20 cellular contexts compared by ENCODE assay signal in genomic region chr6:149888113-149888512, GRCh38. TPM values are rescaled to one million over a fixed set of nuclear protein-coding genes. Genes with fewer than 3 reads are reported as not detected.
DNase-seq lines count a peak whose midpoint lies in the region; ATAC-seq and TF ChIP-seq lines count a peak whose summit lies in the region.
"Had no signal": no experiment of that assay in that cellular context is flagged by ENCODE, and none has a peak within 500 bp of the region (broad histone marks: within the 10 kb centered on the region; RNA-seq: fewer than 3 reads in every experiment).

No MANE protein-coding gene starts in this region.

- H3K4me1 ChIP-seq in transverse colon = no peaks in the 10 kb centered on the region
- H3K4me1 ChIP-seq: Caco-2, HAP-1, spleen had no signal

- no peaks in the 10 kb centered on the region for H3K9me3 ChIP-seq in transverse colon
- H3K9me3 ChIP-seq: Caco-2, HAP-1, ovary, spleen had no signal

- peak; percentile 52 for DNase-seq in LoVo (ENCODE audit: low spot score)
- DNase-seq in choroid plexus epithelial cell (ENCODE audit: low read depth) = peak; percentile 27
- peak in 1 of 2 donors; percentile 18 for DNase-seq in left colon
- DNase-seq in transverse colon = peak; percentile 57
- DNase-seq in H7 = no peak
- DNase-seq in dorsolateral prefrontal cortex = no peak
- DNase-seq: activated B cell treated with CpG ODN at 0.5 μM for 24 hours; activated CD4-positive, alpha-beta T cell treated with anti-CD3 and anti-CD28 coated beads, Interleukin-2, amount 50 U/mL, for 4 hours; activated naive CD4-positive, alpha-beta T cell treated with anti-CD3 and anti-CD28 coated beads for 36 hours; C1 segment of cervical spinal cord; Caco-2; NCI-H510A treated with DMSO at 0.1 percent for 48 hours; spleen; SW 1271 had no signal

- ATAC-seq in left colon (peak; percentile 92), GM18907 (IDR thresholded peaks at IDR 0.05; ENCODE audit: unreplicated experiment) (no peak)

- WGBS in transverse colon (ENCODE audit: low coverage in 1 of 2), 2 donors = 50 to 88% methylated on average over 7 to 10 of the region's 10 CpGs

- H3K27ac ChIP-seq in transverse colon (no peak overlapping the region), dorsolateral prefrontal cortex (no peak overlapping the region)
- H3K27ac ChIP-seq: coronary artery, ovary, spleen had no signal

- TF ChIP-seq CTCF in choroid plexus epithelial cell (conservative IDR thresholded peaks at IDR 0.05; ENCODE audit: low read depth, low read length) = no peak
- no peak for TF ChIP-seq CTCF in transverse colon (IDR thresholded peaks at IDR 0.05)
- no peak for TF ChIP-seq CTCF in dorsolateral prefrontal cortex (IDR thresholded peaks at IDR 0.05 in 54 of 56, conservative IDR thresholded peaks at IDR 0.05 in 2 of 56; ENCODE audit: low read depth in 1 of 56, partially characterized antibody in 56 of 56)

- H3K36me3 ChIP-seq in transverse colon = no peaks in the 10 kb centered on the region
- no peaks in the 10 kb centered on the region for H3K36me3 ChIP-seq in H7 (replicated peaks; ENCODE audit: control insufficient read depth, insufficient read depth, low read length)
- H3K36me3 ChIP-seq: HAP-1, ovary, spleen had no signal

- H3K27me3 ChIP-seq in transverse colon (no peaks in the 10 kb centered on the region), H7 (ENCODE audit: control insufficient read depth, insufficient read depth, low read length) (peaks cover 4% of the 10 kb centered on the region; the same call in 1 of the 2 replicates), dorsolateral prefrontal cortex (no peaks in the 10 kb centered on the region)
- H3K27me3 ChIP-seq: ovary had no signal

- H3K4me3 ChIP-seq in choroid plexus epithelial cell (ENCODE audit: low read depth, low read length) (no peak overlapping the region), transverse colon (no peak overlapping the region), H7 (ENCODE audit: insufficient read depth, low read depth, low read length) (no peak overlapping the region), dorsolateral prefrontal cortex (no peak overlapping the region)
- H3K4me3 ChIP-seq: coronary artery, HAP-1, ovary, spleen had no signal

- intact Hi-C loops in left colon (cut with DNase I, micrococcal nuclease) = no loop called here
- intact Hi-C loops in transverse colon (cut with DNase I; ENCODE audit: low total_unique reads) = no loop called here
- intact Hi-C loops in dorsolateral prefrontal cortex (cut with DNase I) = no loop called here

- no peak for TF ChIP-seq POLR2A in transverse colon (IDR thresholded peaks at IDR 0.05)

- no peak for TF ChIP-seq EP300 in transverse colon (IDR thresholded peaks at IDR 0.05; ENCODE audit: low read depth)

- in situ Hi-C loops in transverse colon (cut with MboI; ENCODE audit: low pct_ligation_motif_present in 1 of 4, low pct_unique_long_range_greater_than_20kb in 1 of 4, low sequenced_read_pairs in 3 of 4) = no loop called here

RNA-seq across cellular contexts. Expression of gene RAET1E, which starts 9.8 kb away (rescaled TPM):
- total RNA-seq in left colon (under 1 TPM in 1 of 2 donors, not detected in 1; 0.61 TPM), transverse colon (not detected), dorsolateral prefrontal cortex (1 to 10 TPM in 2 of 120 experiments, under 1 TPM in 21, not detected in 97; 0.21 to 1.4 (median 0.52) TPM)
- total RNA-seq in H7 (2014; rRNA removed; shearing (Covaris generic)) = not detected in 2 replicates
- total RNA-seq: activated B cell treated with CpG ODN at 0.5 μM for 24 hours; activated naive CD4-positive, alpha-beta T cell treated with anti-CD3 and anti-CD28 coated beads for 36 hours; Caco-2; glomerular endothelial cell; mononuclear cell had no signal

RNA-seq across cellular contexts. Expression of gene LRP11, which starts 24.0 kb away (rescaled TPM):
- 10 to 100 TPM; 21.9 to 22.2 TPM for total RNA-seq in left colon
- total RNA-seq in transverse colon = 10 to 100 TPM in 3 of 4 donors, 1 to 10 TPM in 1; 2.2 to 50.5 (median 21.2) TPM
- 13.2 and 17.6 TPM in 2 replicates for total RNA-seq in H7 (2014; rRNA removed; shearing (Covaris generic))
- 10 to 100 TPM; 36.7 to 71.1 (median 58.3) TPM for total RNA-seq in dorsolateral prefrontal cortex

RNA-seq across cellular contexts. Expression of gene RAET1G, which starts 34.8 kb away (rescaled TPM):
- total RNA-seq in left colon (not detected), transverse colon (not detected), dorsolateral prefrontal cortex (1 to 10 TPM in 2 of 120 experiments, under 1 TPM in 15, not detected in 103; 0.42 to 1.3 (median 0.59) TPM)
- not detected in 2 replicates for total RNA-seq in H7 (2014; rRNA removed; shearing (Covaris generic))
- total RNA-seq: activated B cell treated with CpG ODN at 0.5 μM for 24 hours; activated naive CD4-positive, alpha-beta T cell treated with anti-CD3 and anti-CD28 coated beads for 36 hours; Caco-2; mononuclear cell had no signal

RNA-seq across cellular contexts. Expression of gene ULBP2, which starts 53.7 kb away (rescaled TPM):
- total RNA-seq in left colon = under 1 TPM in 1 of 2 donors, not detected in 1; 0.31 TPM
- total RNA-seq in transverse colon = not detected
- not detected in 2 replicates for total RNA-seq in H7 (2014; rRNA removed; shearing (Covaris generic))
- 1 to 10 TPM in 117 of 120 experiments, under 1 TPM in 3; 0.56 to 4.8 (median 2.4) TPM for total RNA-seq in dorsolateral prefrontal cortex
- total RNA-seq: spleen had no signal

Comparison
In these comparisons a context has a peak if more than half of its experiments do, and no peak if none do; other contexts are left out.
1. DNase-seq: peak in LoVo (single experiment), choroid plexus epithelial cell (single experiment) and transverse colon (single experiment); none in H7 (single experiment) and dorsolateral prefrontal cortex (0 of 10).